Comparison of ENCODE assay signal across 16 cellular contexts in the genomic region with DNA sequence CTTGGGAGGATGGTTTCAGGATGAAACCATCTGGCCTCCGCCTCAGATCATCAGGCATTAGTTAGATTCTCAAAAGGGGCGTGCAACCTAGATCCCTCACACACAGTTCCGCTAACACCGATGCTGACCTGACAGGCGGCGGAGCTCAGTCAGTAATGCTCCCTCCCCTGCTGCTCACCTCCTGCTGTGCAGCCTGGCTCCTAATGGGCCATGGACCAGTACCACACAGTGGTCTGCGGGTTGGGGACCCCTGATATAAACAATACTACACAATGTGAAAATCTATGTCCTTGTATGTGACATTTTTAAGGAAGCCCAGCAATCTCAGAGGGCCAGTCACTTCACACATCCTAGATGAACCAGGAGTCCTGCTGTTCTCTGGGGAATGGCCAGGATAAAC.
DNase-seq lines count a peak whose midpoint lies in the region; TF ChIP-seq lines count a peak whose summit lies in the region.
"Had no signal": no experiment of that assay in that cellular context is flagged by ENCODE, and none has a peak within 500 bp of the region (broad histone marks: within the 10 kb centered on the region; RNA-seq: fewer than 3 reads in every experiment).

No MANE protein-coding gene starts in this region.

- H3K9me3 ChIP-seq in WERI-Rb-1 (ENCODE audit: severe bottlenecking): no peaks in the 10 kb centered on the region
- H3K9me3 ChIP-seq: Caco-2 had no signal

- H4K8ac ChIP-seq in mesendoderm (ENCODE audit: low read depth, low read length): no peak overlapping the region

- no peak for TF ChIP-seq CTCF in WERI-Rb-1 (IDR thresholded peaks at IDR 0.05; ENCODE audit: low read depth, low read length)

- peaks cover 26% of the 10 kb centered on the region for H3K4me1 ChIP-seq in mesendoderm (ENCODE audit: control insufficient read depth, low read depth, low read length)

- H3K23ac ChIP-seq in mesendoderm (ENCODE audit: low read length): no peak overlapping the region

- no peak overlapping the region for H4K5ac ChIP-seq in mesendoderm (ENCODE audit: low read length)

- H3K4me2 ChIP-seq in mesendoderm (ENCODE audit: low read length): no peak overlapping the region
- H3K4me2 ChIP-seq: GM23338 had no signal

- no peak overlapping the region for H3K56ac ChIP-seq in mesendoderm (ENCODE audit: low read length)

- H3K4ac ChIP-seq in mesendoderm (ENCODE audit: low read depth, low read length): no peak overlapping the region

- no peak overlapping the region for H2AK5ac ChIP-seq in mesendoderm (ENCODE audit: low read length)

- H2BK5ac ChIP-seq in mesendoderm (ENCODE audit: low read length): no peak overlapping the region

- no peak overlapping the region for H3K4me3 ChIP-seq in WERI-Rb-1 (ENCODE audit: low read depth, low read length)
- no peak overlapping the region for H3K4me3 ChIP-seq in mesendoderm (ENCODE audit: low read length)
- H3K4me3 ChIP-seq: GM23338 had no signal

- WGBS in mesendoderm (ENCODE audit: extremely low coverage, insufficient coverage, low lambda C conversion rate): no CpG with 5 or more reads among the region's 7 CpGs

- H3K79me2 ChIP-seq in mesendoderm (ENCODE audit: control insufficient read depth, insufficient read depth, low read length): peaks cover 17% of the 10 kb centered on the region

- no peak overlapping the region for H2BK120ac ChIP-seq in mesendoderm (ENCODE audit: low read depth, low read length)

- no peak overlapping the region for H3K18ac ChIP-seq in mesendoderm (ENCODE audit: low read length)

- H3K36me3 ChIP-seq in WERI-Rb-1 (no peaks in the 10 kb centered on the region), mesendoderm (ENCODE audit: control insufficient read depth, insufficient read depth, low read length) (no peaks in the 10 kb centered on the region)

- no peak overlapping the region for H3K9ac ChIP-seq in mesendoderm (ENCODE audit: low read length)

- H3K27me3 ChIP-seq in WERI-Rb-1 (ENCODE audit: insufficient read depth, low read depth, severe bottlenecking) (no peaks in the 10 kb centered on the region), mesendoderm (ENCODE audit: insufficient read depth, low read length, poor library complexity) (no peaks in the 10 kb centered on the region)

- H3K27ac ChIP-seq in WERI-Rb-1 (no peak overlapping the region), mesendoderm (ENCODE audit: low read depth, low read length) (no peak overlapping the region)
- H3K27ac ChIP-seq: 22Rv1, HL-60 had no signal

- peak; percentile 10 for DNase-seq in NCI-H146 (lab: John Stamatoyannopoulos, UW)
- no peak for DNase-seq in NCI-H146 treated with DMSO at 0.1 percent for 48 hours (lab: John Stamatoyannopoulos, UW; ENCODE audit: unreplicated experiment)
- peak; percentile 41 for DNase-seq in WERI-Rb-1
- peak; percentile 46 for DNase-seq in mesendoderm
- peak; percentile 63 for DNase-seq in retina
- DNase-seq in mucosa of gallbladder (ENCODE audit: low spot score): no peak
- no peak for DNase-seq in NCI-H1105 (lab: John Stamatoyannopoulos, UW)
- no peak for DNase-seq in COR-L47 (lab: John Stamatoyannopoulos, UW)
- DNase-seq: Caco-2; CD8-positive, alpha-beta T cell; DND-41; GDM1; H7 had no signal

- peaks cover 31% of the 10 kb centered on the region for H3K79me1 ChIP-seq in mesendoderm (ENCODE audit: low read length)

- H2BK15ac ChIP-seq in mesendoderm (replicated peaks; ENCODE audit: low read depth): no peak overlapping the region

Comparison
In these comparisons a context has a peak if more than half of its experiments do, and no peak if none do; other contexts are left out.
1. DNase-seq: peak in NCI-H146 (single experiment), WERI-Rb-1 (single experiment), mesendoderm (single experiment) and retina (single experiment); none in NCI-H146 treated with DMSO at 0.1 percent for 48 hours (single experiment), mucosa of gallbladder (single experiment), NCI-H1105 (single experiment) and COR-L47 (single experiment).